In the genomic region with DNA sequence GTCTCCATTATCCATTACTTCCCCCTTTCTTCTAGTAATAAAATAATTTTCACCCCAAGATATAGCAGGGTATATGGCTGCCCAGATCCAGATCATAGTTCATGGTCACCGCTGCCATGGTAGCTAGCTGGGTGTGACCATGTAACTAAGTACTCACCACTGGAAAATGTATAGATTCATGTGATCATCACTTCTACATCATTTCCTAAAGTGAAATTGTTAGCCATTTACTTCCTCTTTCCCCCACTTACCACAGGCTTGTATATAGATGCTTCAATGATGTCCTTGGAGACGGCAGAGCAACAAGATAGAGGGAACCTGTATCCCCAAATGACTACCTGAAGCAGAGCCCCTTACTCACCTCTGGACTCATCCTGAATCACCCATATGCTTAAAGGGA, we compare ENCODE assay signal across 12 cellular contexts. TPM values are rescaled to one million over a fixed set of nuclear protein-coding genes. Genes with fewer than 3 reads are reported as not detected.
DNase-seq lines count a peak whose midpoint lies in the region; ATAC-seq and TF ChIP-seq lines count a peak whose summit lies in the region.
"Had no signal": no experiment of that assay in that cellular context is flagged by ENCODE, and none has a peak within 500 bp of the region (broad histone marks: within the 10 kb centered on the region; RNA-seq: fewer than 3 reads in every experiment).

No MANE protein-coding gene starts in this region.

- H3K27ac ChIP-seq in HL-60 (replicated peaks) (peak overlapping the region; percentile 83), left lung (peak overlapping the region in 1 of 2 donors; percentile 98), endodermal cell (ENCODE audit: low read depth, low read length) (no peak overlapping the region)
- H3K27ac ChIP-seq: gastrocnemius medialis had no signal

- H3K4me3 ChIP-seq in HL-60 (replicated peaks; ENCODE audit: insufficient read depth, low read length) = no peak overlapping the region
- H3K4me3 ChIP-seq in left lung = no peak overlapping the region
- no peak overlapping the region for H3K4me3 ChIP-seq in endodermal cell (ENCODE audit: low read length)
- H3K4me3 ChIP-seq: gastrocnemius medialis, lung had no signal

- H3K27me3 Mint-ChIP-seq in T-helper 17 cell = no peaks in the 10 kb centered on the region
- H3K27me3 Mint-ChIP-seq in endodermal cell (ENCODE audit: insufficient read depth) = no peaks in the 10 kb centered on the region

- no peak overlapping the region for H3K27ac Mint-ChIP-seq in T-helper 17 cell
- H3K27ac Mint-ChIP-seq in endodermal cell = no peak overlapping the region

- H3K4me1 ChIP-seq in left lung (peaks cover 0 to 77% of the 10 kb centered on the region in 2 donors), endodermal cell (ENCODE audit: control insufficient read depth, insufficient read depth, low read length) (no peaks in the 10 kb centered on the region)
- H3K4me1 ChIP-seq: gastrocnemius medialis had no signal

- ATAC-seq in T-helper 17 cell (peak; percentile 50), left lung (peak; percentile 71), GM18519 (IDR thresholded peaks at IDR 0.05; ENCODE audit: low FRiP score, unreplicated experiment) (no peak)
- ATAC-seq: gastrocnemius medialis had no signal

- no peaks in the 10 kb centered on the region for H3K9me3 Mint-ChIP-seq in endodermal cell

- H3K4me3 Mint-ChIP-seq in T-helper 17 cell = no peak overlapping the region
- no peak overlapping the region for H3K4me3 Mint-ChIP-seq in endodermal cell

- no peaks in the 10 kb centered on the region for H3K9me3 ChIP-seq in T-helper 17 cell (ENCODE audit: control insufficient read depth, low read length, poor library complexity, severe bottlenecking)
- H3K9me3 ChIP-seq in left lung = no peaks in the 10 kb centered on the region
- H3K9me3 ChIP-seq in endodermal cell (ENCODE audit: control insufficient read depth, low read length) = no peaks in the 10 kb centered on the region
- H3K9me3 ChIP-seq: gastrocnemius medialis had no signal

- no peak overlapping the region for H3K9ac ChIP-seq in endodermal cell (ENCODE audit: extremely low read depth, low read length, poor library complexity, severe bottlenecking)

- intact Hi-C loops in left lung (cut with DNase I) = no loop called here

- H3K36me3 Mint-ChIP-seq in T-helper 17 cell (ENCODE audit: low read depth) = no peaks in the 10 kb centered on the region
- no peaks in the 10 kb centered on the region for H3K36me3 Mint-ChIP-seq in endodermal cell (ENCODE audit: low read depth)

- H3K27me3 ChIP-seq in HL-60 (ENCODE audit: insufficient read depth, poor library complexity, severe bottlenecking) (no peaks in the 10 kb centered on the region), left lung (no peaks in the 10 kb centered on the region), endodermal cell (ENCODE audit: control insufficient read depth, insufficient read depth, low read length, poor library complexity, severe bottlenecking) (no peaks in the 10 kb centered on the region)
- H3K27me3 ChIP-seq: gastrocnemius medialis had no signal

- DNase-seq in ELR (ENCODE audit: low read depth) (peak; percentile 86), HL-60 (ENCODE audit: low read depth in 1 of 2, low spot score in 1 of 2) (peak in 1 of 2 experiments; percentile 65), T-helper 17 cell (no peak), left lung (peak in 1 of 2 donors; percentile 54), endodermal cell (no peak), activated gamma-delta T cell treated with Interleukin-2 at 50 U/mL for 16 hours (no peak), NCI-H748 treated with DMSO at 0.1 percent for 48 hours (lab: John Stamatoyannopoulos, UW) (no peak)
- DNase-seq: central memory CD4-positive, alpha-beta T cell; gastrocnemius medialis; retina had no signal

- WGBS in endodermal cell (ENCODE audit: insufficient coverage in 1 of 2, insufficient read length in 1 of 2), 2 experiments = 95 to 100% methylated on average over 1 to 2 of the region's 2 CpGs

- TF ChIP-seq CTCF in HL-60 (IDR thresholded peaks at IDR 0.05; ENCODE audit: insufficient read depth, low read length) = no peak
- TF ChIP-seq CTCF in left lung (IDR thresholded peaks at IDR 0.05) = no peak
- TF ChIP-seq CTCF in endodermal cell (conservative IDR thresholded peaks at IDR 0.05) = no peak

- H3K36me3 ChIP-seq in left lung (no peaks in the 10 kb centered on the region), endodermal cell (ENCODE audit: control insufficient read depth, insufficient read depth, low read length) (no peaks in the 10 kb centered on the region)
- H3K36me3 ChIP-seq: gastrocnemius medialis had no signal

- H3K4me1 Mint-ChIP-seq in T-helper 17 cell (peaks cover 7% of the 10 kb centered on the region), endodermal cell (no peaks in the 10 kb centered on the region)

RNA-seq across cellular contexts. Expression of gene EYA3, which starts 22.7 kb away (rescaled TPM):
- 10 to 100 TPM; 12.5 to 13.8 TPM for total RNA-seq in T-helper 17 cell
- 10 to 100 TPM; 22.9 to 28.4 TPM for total RNA-seq in left lung
- total RNA-seq in endodermal cell = 10 to 100 TPM; 29.3 to 32.8 TPM
- 23.9 TPM for polyA plus RNA-seq in endodermal cell (2013, experiment 1 of 2)
- polyA plus RNA-seq in endodermal cell (2013, experiment 2 of 2) = 19.5 TPM
